26 cellular contexts compared by ENCODE assay signal in the genomic region with DNA sequence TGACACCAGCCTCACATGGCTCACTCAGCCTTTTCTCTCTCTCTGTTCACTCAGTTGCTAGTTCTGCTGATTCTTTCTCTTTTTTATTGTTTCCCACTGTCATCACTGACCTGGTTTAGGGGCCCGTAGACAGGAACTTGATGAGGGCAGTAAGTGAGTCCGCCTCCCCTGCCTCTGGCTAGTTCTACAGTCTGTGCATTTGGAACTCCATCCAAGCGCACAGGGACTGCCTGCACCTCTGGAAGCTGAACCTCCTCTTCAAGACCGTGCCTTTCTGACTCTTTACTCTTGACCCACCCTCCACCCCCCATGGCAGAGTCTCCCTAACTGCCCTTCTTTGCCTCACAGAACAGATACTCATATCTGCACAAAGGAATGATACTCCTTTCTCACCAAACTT. TPM values are rescaled to one million over a fixed set of nuclear protein-coding genes. Genes with fewer than 3 reads are reported as not detected.
DNase-seq lines count a peak whose midpoint lies in the region; ATAC-seq and TF ChIP-seq lines count a peak whose summit lies in the region.
"Had no signal": no experiment of that assay in that cellular context is flagged by ENCODE, and none has a peak within 500 bp of the region (broad histone marks: within the 10 kb centered on the region; RNA-seq: fewer than 3 reads in every experiment).

No MANE protein-coding gene starts in this region.

- peaks cover 0 to 13% of the 10 kb centered on the region in 2 donors for H3K4me1 ChIP-seq in ascending aorta
- H3K4me1 ChIP-seq in stomach smooth muscle (ENCODE audit: control insufficient read depth, insufficient read depth, low read length) = peaks cover 41% of the 10 kb centered on the region
- peaks cover 17 to 59% of the 10 kb centered on the region in 2 donors for H3K4me1 ChIP-seq in naive thymus-derived CD4-positive, alpha-beta T cell (ENCODE audit: control insufficient read depth in 2 of 2, insufficient read depth in 2 of 2, low read length in 2 of 2)

- H3K27ac Mint-ChIP-seq in activated T-cell treated with anti-CD3 and anti-CD28 coated beads, Interleukin-2, amount 50 U/mL, for 24 hours = no peak overlapping the region
- peak overlapping the region in 1 of 9 donors; percentile 30 for H3K27ac Mint-ChIP-seq in naive thymus-derived CD4-positive, alpha-beta T cell
- H3K27ac Mint-ChIP-seq: activated CD8-positive, alpha-beta memory T cell treated with anti-CD3 and anti-CD28 coated beads, Interleukin-2, amount 10 ng/mL, durations not matched to agents 7 days and 5 days had no signal

- CTCF ChIA-PET in naive thymus-derived CD4-positive, alpha-beta T cell (lab: Charles Lee) = interaction anchor here (0.8 kb wide), 1 partner anchor 842 kb away, joined by 5 read pairs; no protein-coding TSS in a partner anchor

- H3K27ac ChIP-seq in ascending aorta (peak overlapping the region; percentile 19 to 22), stomach smooth muscle (ENCODE audit: low read length) (peak overlapping the region; percentile 73)
- no peak overlapping the region for H3K27ac ChIP-seq in naive thymus-derived CD4-positive, alpha-beta T cell (ENCODE audit: low read depth, low read length)
- H3K27ac ChIP-seq: adrenal gland, BLaER1, ovary, suprapubic skin had no signal

- ATAC-seq in activated T-cell treated with anti-CD3 and anti-CD28 coated beads, Interleukin-2, amount 50 U/mL, for 4 hours = no peak
- ATAC-seq in naive thymus-derived CD4-positive, alpha-beta T cell = no peak
- ATAC-seq in HG03521 (IDR thresholded peaks at IDR 0.05; ENCODE audit: unreplicated experiment) = no peak
- no peak for ATAC-seq in GM18520 (IDR thresholded peaks at IDR 0.05; ENCODE audit: unreplicated experiment)
- ATAC-seq: activated CD8-positive, alpha-beta memory T cell treated with anti-CD3 and anti-CD28 coated beads, Interleukin-2, amount 10 ng/mL, durations not matched to agents 7 days and 5 days had no signal

- POLR2A ChIA-PET in naive thymus-derived CD4-positive, alpha-beta T cell (lab: Charles Lee) = interaction anchor here (0.6 to 4.3 kb wide), 3 partner anchors 18 to 64 kb away, joined by 3 to 42 read pairs (median 3); no protein-coding TSS in a partner anchor

- no peaks in the 10 kb centered on the region for H3K27me3 Mint-ChIP-seq in activated T-cell treated with anti-CD3 and anti-CD28 coated beads, Interleukin-2, amount 50 U/mL, for 4 hours (ENCODE audit: low read depth)
- no peaks in the 10 kb centered on the region for H3K27me3 Mint-ChIP-seq in activated T-cell treated with anti-CD3 and anti-CD28 coated beads, Interleukin-2, amount 50 U/mL, for 24 hours
- peaks cover 0 to 10% (median 0%) of the 10 kb centered on the region in 5 donors for H3K27me3 Mint-ChIP-seq in naive thymus-derived CD4-positive, alpha-beta T cell
- H3K27me3 Mint-ChIP-seq: activated CD8-positive, alpha-beta memory T cell treated with anti-CD3 and anti-CD28 coated beads, Interleukin-2, amount 10 ng/mL, durations not matched to agents 7 days and 5 days had no signal

- peak overlapping the region; percentile 41 for H3K4me3 Mint-ChIP-seq in activated T-cell treated with anti-CD3 and anti-CD28 coated beads, Interleukin-2, amount 50 U/mL, for 4 hours
- H3K4me3 Mint-ChIP-seq in activated T-cell treated with anti-CD3 and anti-CD28 coated beads, Interleukin-2, amount 50 U/mL, for 24 hours = no peak overlapping the region
- peak overlapping the region in 1 of 10 donors; percentile 51 for H3K4me3 Mint-ChIP-seq in naive thymus-derived CD4-positive, alpha-beta T cell

- peak overlapping the region in 1 of 2 donors; percentile 46 for H3K4me3 ChIP-seq in ascending aorta
- H3K4me3 ChIP-seq in stomach smooth muscle (ENCODE audit: low read length in 2 of 2) = peak overlapping the region; percentile 46 to 65
- no peak overlapping the region for H3K4me3 ChIP-seq in naive thymus-derived CD4-positive, alpha-beta T cell (ENCODE audit: low read length)
- H3K4me3 ChIP-seq: adrenal gland, BLaER1, ovary, suprapubic skin had no signal

- H3K27me3 ChIP-seq in ascending aorta (no peaks in the 10 kb centered on the region), stomach smooth muscle (ENCODE audit: control insufficient read depth in 1 of 2, insufficient read depth in 2 of 2, low read length in 2 of 2) (no peaks in the 10 kb centered on the region)
- H3K27me3 ChIP-seq in naive thymus-derived CD4-positive, alpha-beta T cell (ENCODE audit: control insufficient read depth in 2 of 2, insufficient read depth in 2 of 2, low read length in 2 of 2) = no peaks in the 10 kb centered on the region
- H3K27me3 ChIP-seq: adrenal gland, ovary, suprapubic skin had no signal

- peaks cover 69% of the 10 kb centered on the region for H3K4me1 Mint-ChIP-seq in activated T-cell treated with anti-CD3 and anti-CD28 coated beads, Interleukin-2, amount 50 U/mL, for 4 hours (ENCODE audit: low read depth)
- peaks cover 74% of the 10 kb centered on the region for H3K4me1 Mint-ChIP-seq in activated T-cell treated with anti-CD3 and anti-CD28 coated beads, Interleukin-2, amount 50 U/mL, for 24 hours (ENCODE audit: low read depth)
- peaks cover 34 to 69% (median 51%) of the 10 kb centered on the region in 7 donors for H3K4me1 Mint-ChIP-seq in naive thymus-derived CD4-positive, alpha-beta T cell

- no peak for DNase-seq in activated T-cell treated with anti-CD3 and anti-CD28 coated beads, Interleukin-2, amount 50 U/mL, for 4 hours
- no peak for DNase-seq in activated T-cell treated with anti-CD3 and anti-CD28 coated beads, Interleukin-2, amount 50 U/mL, for 24 hours
- DNase-seq in ascending aorta (ENCODE audit: low spot score in 2 of 2) (peak in 1 of 2 donors; percentile 54), mesenteric fat pad (ENCODE audit: low spot score) (peak; percentile 18)
- DNase-seq in naive thymus-derived CD4-positive, alpha-beta T cell = no peak
- DNase-seq: 8988T; activated CD4-positive, alpha-beta T cell treated with anti-CD3 and anti-CD28 coated beads for 1 hour; activated CD8-positive, alpha-beta memory T cell treated with anti-CD3 and anti-CD28 coated beads, Interleukin-2, amount 10 ng/mL, durations not matched to agents 7 days and 5 days; activated effector memory CD4-positive, alpha-beta T cell treated with anti-CD3 and anti-CD28 coated beads, Interleukin-2, amount 50 U/mL, for 16 hours; adrenal gland; effector memory CD4-positive, alpha-beta T cell; GF-D8; Karpas-422; kidney glomerular epithelial cell; NCI-H1105; NCI-H69; OCI-M1; small intestine; stimulated activated CD4-positive, alpha-beta T cell treated with anti-CD3 and anti-CD28 coated beads, Interleukin-4, amount 100 ng/mL, for 1 hour; T-helper 9 cell had no signal

- H3K9ac ChIP-seq in stomach smooth muscle (ENCODE audit: low read length in 2 of 2) = peak overlapping the region; percentile 34 to 36
- H3K9ac ChIP-seq: BLaER1 had no signal

- H3K36me3 ChIP-seq in ascending aorta = no peaks in the 10 kb centered on the region
- H3K36me3 ChIP-seq in stomach smooth muscle (ENCODE audit: control insufficient read depth in 2 of 2, insufficient read depth in 2 of 2, low read length in 2 of 2) = no peaks in the 10 kb centered on the region
- H3K36me3 ChIP-seq in naive thymus-derived CD4-positive, alpha-beta T cell (ENCODE audit: control insufficient read depth in 2 of 3, insufficient read depth in 3 of 3, low read length in 3 of 3) = no peaks in the 10 kb centered on the region
- H3K36me3 ChIP-seq: adrenal gland, BLaER1, ovary, suprapubic skin had no signal

- H3K9me3 Mint-ChIP-seq in activated T-cell treated with anti-CD3 and anti-CD28 coated beads, Interleukin-2, amount 50 U/mL, for 4 hours = no peaks in the 10 kb centered on the region
- no peaks in the 10 kb centered on the region for H3K9me3 Mint-ChIP-seq in activated T-cell treated with anti-CD3 and anti-CD28 coated beads, Interleukin-2, amount 50 U/mL, for 24 hours
- no peaks in the 10 kb centered on the region for H3K9me3 Mint-ChIP-seq in naive thymus-derived CD4-positive, alpha-beta T cell

- H3K36me3 Mint-ChIP-seq in activated T-cell treated with anti-CD3 and anti-CD28 coated beads, Interleukin-2, amount 50 U/mL, for 4 hours (ENCODE audit: insufficient read depth) = peaks cover 32% of the 10 kb centered on the region
- peaks cover 11% of the 10 kb centered on the region for H3K36me3 Mint-ChIP-seq in activated T-cell treated with anti-CD3 and anti-CD28 coated beads, Interleukin-2, amount 50 U/mL, for 24 hours (ENCODE audit: low read depth)
- peaks cover 3 to 35% (median 15%) of the 10 kb centered on the region in 5 donors for H3K36me3 Mint-ChIP-seq in naive thymus-derived CD4-positive, alpha-beta T cell

- intact Hi-C loops in ascending aorta (cut with DNase I) = no loop called here
- intact Hi-C loops in naive thymus-derived CD4-positive, alpha-beta T cell (cut with micrococcal nuclease) = no loop called here

- no peak for TF ChIP-seq CTCF in ascending aorta (IDR thresholded peaks at IDR 0.05)

- H3K9me3 ChIP-seq in ascending aorta = no peaks in the 10 kb centered on the region
- H3K9me3 ChIP-seq in stomach smooth muscle (ENCODE audit: control insufficient read depth in 2 of 2, low read length in 2 of 2) = no peaks in the 10 kb centered on the region
- no peaks in the 10 kb centered on the region for H3K9me3 ChIP-seq in naive thymus-derived CD4-positive, alpha-beta T cell (ENCODE audit: control insufficient read depth in 2 of 3, low read length in 3 of 3)
- H3K9me3 ChIP-seq: adrenal gland, BLaER1, ovary, suprapubic skin had no signal

RNA-seq across cellular contexts. Expression of gene TENT5C, which starts 4.2 kb away (rescaled TPM):
- 1 to 10 TPM; 3.6 to 5.8 (median 5.6) TPM for total RNA-seq in activated T-cell treated with anti-CD3 and anti-CD28 coated beads, Interleukin-2, amount 50 U/mL, for 4 hours
- total RNA-seq in ascending aorta = 0.32 TPM
- total RNA-seq in mesenteric fat pad = 2.5 TPM
- 10 to 100 TPM in 3 of 5 experiments, 1 to 10 TPM in 2; 3.7 to 47.0 (median 12.9) TPM for total RNA-seq in naive thymus-derived CD4-positive, alpha-beta T cell
- 1 to 10 TPM in 1 of 2 donors, under 1 TPM in 1; 0.91 to 1.6 TPM for polyA plus RNA-seq in naive thymus-derived CD4-positive, alpha-beta T cell
